Comparison of ENCODE assay signal across 13 cellular contexts in genomic region chr10:132774905-132775863, GRCh38. TPM values are rescaled to one million over a fixed set of nuclear protein-coding genes. Genes with fewer than 3 reads are reported as not detected.
DNase-seq lines count a peak whose midpoint lies in the region; ATAC-seq and TF ChIP-seq lines count a peak whose summit lies in the region.
"Had no signal": no experiment of that assay in that cellular context is flagged by ENCODE, and none has a peak within 500 bp of the region (broad histone marks: within the 10 kb centered on the region; RNA-seq: fewer than 3 reads in every experiment).

No MANE protein-coding gene starts in this region.

- H2BK5ac ChIP-seq in IMR-90 (ENCODE audit: low read depth, low read length, poor library complexity, severe bottlenecking) (no peak overlapping the region), mesenchymal stem cell (ENCODE audit: low read depth, low read length, poor library complexity, severe bottlenecking) (no peak overlapping the region)

- BruUV-seq in IMR-90 (replicated peaks; lab: Mats Ljungman, UMichigan) = no TSS peak

- no peak overlapping the region for H2BK20ac ChIP-seq in IMR-90 (ENCODE audit: low read depth, low read length)

- H3K9me3 ChIP-seq in IMR-90 (ENCODE audit: control insufficient read depth, insufficient read depth, low read length) = no peaks in the 10 kb centered on the region
- no peaks in the 10 kb centered on the region for H3K9me3 ChIP-seq in mesenchymal stem cell (ENCODE audit: control insufficient read depth, low read length)

- POLR2A ChIA-PET in IMR-90 (lab: Charles Lee; ENCODE audit: unreplicated experiment) = interaction anchor here (0.5 kb wide), 1 partner anchor 23 kb away, joined by 8 read pairs; no protein-coding TSS in a partner anchor

- no peak overlapping the region for H4K8ac ChIP-seq in IMR-90 (ENCODE audit: low read depth in 2 of 2, low read length in 2 of 2)
- peak overlapping the region; percentile 32 for H4K8ac ChIP-seq in mesenchymal stem cell (ENCODE audit: low read length)

- H3K4me1 ChIP-seq in IMR-90 (ENCODE audit: control insufficient read depth, insufficient read depth, low read length) (no peaks in the 10 kb centered on the region), mesenchymal stem cell (ENCODE audit: control insufficient read depth, insufficient read depth, low read depth, low read length) (peaks cover 2% of the 10 kb centered on the region)

- TF ChIP-seq RAD21 in IMR-90 (IDR thresholded peaks at IDR 0.05; ENCODE audit: low read length) = no peak

- H3K56ac ChIP-seq in IMR-90 (ENCODE audit: extremely low read depth, insufficient read depth, low read length) = no peak overlapping the region

- in situ Hi-C loops in IMR-90 (cut with MboI; ENCODE audit: low sequenced_read_pairs) = loop anchor here (10.0 kb wide), 1 partner anchor 120 kb away; no protein-coding TSS in a partner anchor

- H3K18ac ChIP-seq in IMR-90 (ENCODE audit: low read depth, low read length) (no peak overlapping the region), mesenchymal stem cell (ENCODE audit: low read depth in 1 of 2, low read length in 2 of 2) (no peak overlapping the region)

- H3K14ac ChIP-seq in IMR-90 (replicated peaks; ENCODE audit: low read depth, low read length) (no peak overlapping the region), mesenchymal stem cell (ENCODE audit: low read length in 2 of 2) (no peak overlapping the region)

- intact Hi-C loops in IMR-90 (cut with micrococcal nuclease) = no loop called here

- H3K79me1 ChIP-seq in IMR-90 (ENCODE audit: low read depth in 1 of 2, low read length in 2 of 2) = no peaks in the 10 kb centered on the region
- H3K79me1 ChIP-seq in mesenchymal stem cell (replicated peaks; ENCODE audit: low read length, poor library complexity, severe bottlenecking) = peaks cover 2% of the 10 kb centered on the region

- H3K27ac ChIP-seq in IMR-90 (ENCODE audit: insufficient read depth, low read length) = no peak overlapping the region
- peak overlapping the region; percentile 94 for H3K27ac ChIP-seq in caudate nucleus (ENCODE audit: low read depth, low read length)
- no peak overlapping the region for H3K27ac ChIP-seq in mesenchymal stem cell (ENCODE audit: low read length, poor library complexity, severe bottlenecking)
- H3K27ac ChIP-seq: RWPE1 had no signal

- no peak overlapping the region for H2BK12ac ChIP-seq in mesenchymal stem cell (ENCODE audit: low read length in 2 of 2)

- peak; percentile 37 for DNase-seq in COLO668 (lab: John Stamatoyannopoulos, UW; ENCODE audit: unreplicated experiment)
- DNase-seq in IMR-90 = no peak
- peak in 56 of 61 donors; percentile 13 to 100 (median 86) for DNase-seq in caudate nucleus (lab: John Stamatoyannopoulos, UW)
- DNase-seq in mesenchymal stem cell = no peak
- DNase-seq in omental fat pad (ENCODE audit: low spot score) = no peak
- no peak for DNase-seq in activated naive CD4-positive, alpha-beta T cell treated with anti-CD3 and anti-CD28 coated beads, Interleukin-2, amount 50 U/mL, for 16 hours
- DNase-seq: activated CD8-positive, alpha-beta memory T cell treated with anti-CD3 and anti-CD28 coated beads, Interleukin-2, amount 50 U/mL, for 48 hours; NCI-H1105 had no signal

- CTCF ChIA-PET in IMR-90 (lab: Yijun Ruan, JAX) = no interaction called here

- H2BK120ac ChIP-seq in IMR-90 (ENCODE audit: low read depth, low read length) (no peak overlapping the region), mesenchymal stem cell (ENCODE audit: low read depth, low read length) (no peak overlapping the region)

- H2AK5ac ChIP-seq in IMR-90 (ENCODE audit: low read depth, low read length) = no peak overlapping the region
- no peak overlapping the region for H2AK5ac ChIP-seq in mesenchymal stem cell (ENCODE audit: low read length, severe bottlenecking)

- H3K9me1 ChIP-seq in IMR-90 (ENCODE audit: insufficient read depth, low read length) = no peaks in the 10 kb centered on the region

- peak overlapping the region; percentile 16 for H2AK9ac ChIP-seq in IMR-90 (replicated peaks; ENCODE audit: low read depth, low read length, poor library complexity)

- H3K9ac ChIP-seq in IMR-90 (ENCODE audit: low read depth, low read length) (no peak overlapping the region), mesenchymal stem cell (ENCODE audit: low read length) (no peak overlapping the region)

- H4K20me1 ChIP-seq in IMR-90 (ENCODE audit: insufficient read depth, low read length) = peaks cover 3% of the 10 kb centered on the region; the same call in 1 of the 2 replicates

- H3K23ac ChIP-seq in IMR-90 (ENCODE audit: low read depth, low read length) (no peak overlapping the region), mesenchymal stem cell (ENCODE audit: low read length in 2 of 2) (no peak overlapping the region)

- ATAC-seq in IMR-90 (ENCODE audit: low read depth) = no peak
- ATAC-seq in GM21515 (IDR thresholded peaks at IDR 0.05; ENCODE audit: unreplicated experiment) = no peak
- no peak for ATAC-seq in HG02623 (IDR thresholded peaks at IDR 0.05; ENCODE audit: unreplicated experiment)
- ATAC-seq in omental fat pad (ENCODE audit: low FRiP score) = no peak

- TF ChIP-seq POLR2A in IMR-90 (IDR thresholded peaks at IDR 0.05; ENCODE audit: low read depth, low read length) = no peak

- H3K4ac ChIP-seq in IMR-90 (ENCODE audit: low read depth, low read length) (no peak overlapping the region), mesenchymal stem cell (ENCODE audit: low read depth in 1 of 2, low read length in 2 of 2) (no peak overlapping the region)

- H4K91ac ChIP-seq in IMR-90 (ENCODE audit: insufficient read depth, low read depth, low read length) (no peak overlapping the region), mesenchymal stem cell (ENCODE audit: low read length) (no peak overlapping the region)

- TF ChIP-seq CTCF in IMR-90 (conservative IDR thresholded peaks at IDR 0.05; ENCODE audit: low read depth, low read length) (no peak), omental fat pad (IDR thresholded peaks at IDR 0.05) (no peak)

- H3K4me3 ChIP-seq in IMR-90 (ENCODE audit: insufficient read depth, low read depth, low read length) (no peak overlapping the region), mesenchymal stem cell (ENCODE audit: insufficient read depth in 1 of 2, low read depth in 1 of 2, low read length in 2 of 2) (no peak overlapping the region)

- H4K5ac ChIP-seq in IMR-90 (ENCODE audit: low read depth, low read length) = no peak overlapping the region

- H2BK15ac ChIP-seq in IMR-90 (ENCODE audit: low read depth, low read length) (no peak overlapping the region), mesenchymal stem cell (ENCODE audit: low read depth, poor library complexity, severe bottlenecking) (peak overlapping the region; percentile 15)

- dilution Hi-C loops in IMR-90 (cut with HindIII; ENCODE audit: low sequenced_read_pairs, unreplicated experiment) = no loop called here

- WGBS in IMR-90 (ENCODE audit: extremely low coverage in 2 of 2, insufficient read length in 1 of 2), 2 experiments = 94% methylated on average over 7 of the region's 22 CpGs; no CpG with 5 or more reads in 1 of the 2 experiments
- 90% methylated on average over 19 of the region's 22 CpGs for WGBS in mesenchymal stem cell

- H2AFZ ChIP-seq in IMR-90 (replicated peaks; ENCODE audit: low read length, poor library complexity) (no peak overlapping the region), mesenchymal stem cell (ENCODE audit: low read depth, low read length) (no peak overlapping the region)

- H3K27me3 ChIP-seq in IMR-90 (ENCODE audit: control insufficient read depth, insufficient read depth, low read length) (no peaks in the 10 kb centered on the region), mesenchymal stem cell (ENCODE audit: control insufficient read depth in 1 of 2, insufficient read depth in 1 of 2, low read length in 2 of 2) (no peaks in the 10 kb centered on the region)

- peaks cover 1% of the 10 kb centered on the region; the same call in 1 of the 2 replicates for H3K36me3 ChIP-seq in IMR-90 (ENCODE audit: control insufficient read depth, insufficient read depth, low read length)
- peaks cover 0 to 60% of the 10 kb centered on the region in 2 experiments for H3K36me3 ChIP-seq in mesenchymal stem cell (ENCODE audit: control insufficient read depth in 1 of 2, insufficient read depth in 2 of 2, low read depth in 1 of 2, low read length in 2 of 2)

- H3K4me2 ChIP-seq in IMR-90 (ENCODE audit: low read depth, low read length) (no peak overlapping the region), mesenchymal stem cell (ENCODE audit: low read length, poor library complexity, severe bottlenecking) (no peak overlapping the region)

TF ChIP-seq in IMR-90, 13 proteins besides CTCF, POLR2A, EP300 and RAD21 (continues in another document):
- TF ChIP-seq MAZ (IDR thresholded peaks at IDR 0.05; ENCODE audit: borderline replicate concordance, low read depth, low read length) (no peak), MXI1 (IDR thresholded peaks at IDR 0.05; ENCODE audit: borderline replicate concordance, low read depth, low read length) (no peak), SMC3 (IDR thresholded peaks at IDR 0.05; ENCODE audit: low read depth, low read length) (no peak), CHD1 (IDR thresholded peaks at IDR 0.05; ENCODE audit: low read depth, low read length) (no peak), FOS (IDR thresholded peaks at IDR 0.05; ENCODE audit: low read depth, low read length) (no peak), RFX5 (IDR thresholded peaks at IDR 0.05; ENCODE audit: low read depth, low read length) (no peak), NFE2L2 (IDR thresholded peaks at IDR 0.05; ENCODE audit: low read depth, low read length) (no peak), CEBPB (IDR thresholded peaks at IDR 0.05; ENCODE audit: low read depth, low read length) (no peak), ELK1 (IDR thresholded peaks at IDR 0.05; ENCODE audit: borderline replicate concordance, low read depth, low read length) (no peak)

RNA-seq across cellular contexts. Expression of gene NKX6-2, which starts 10.8 kb away (rescaled TPM):
- total RNA-seq in IMR-90 (2012; rRNA removed) (not detected in 2 replicates), omental fat pad (not detected)
- polyA plus RNA-seq in IMR-90 (2012; rRNA removed) = not detected in 2 replicates
- not detected in 2 replicates for polyA plus RNA-seq in IMR-90 (2012; cell fraction: cytosol; rRNA removed)
- not detected in 2 replicates for polyA plus RNA-seq in IMR-90 (2012; cell fraction: nucleus; rRNA removed; ENCODE audit: low replicate concordance)
- polyA plus RNA-seq in mesenchymal stem cell (2013, experiment 1 of 2) = not detected
- polyA plus RNA-seq in mesenchymal stem cell (2013, experiment 2 of 2) = not detected
- total RNA-seq: astrocyte; natural killer cell treated with Interleukin-12 subunit alpha and Interleukin-12 subunit beta and Interleukin-15 and Interleukin-18, amount 100 ng/mL, for 72 hours had no signal

Comparison
In these comparisons a context has a peak if more than half of its experiments do, and no peak if none do; other contexts are left out.
1. DNase-seq: peak in COLO668 (single experiment) and caudate nucleus (56 of 61); none in IMR-90 (single experiment), mesenchymal stem cell (single experiment), omental fat pad (single experiment) and activated naive CD4-positive, alpha-beta T cell treated with anti-CD3 and anti-CD28 coated beads, Interleukin-2, amount 50 U/mL, for 16 hours (single experiment).